Comparison of ENCODE assay signal across 17 cellular contexts in the genomic region with DNA sequence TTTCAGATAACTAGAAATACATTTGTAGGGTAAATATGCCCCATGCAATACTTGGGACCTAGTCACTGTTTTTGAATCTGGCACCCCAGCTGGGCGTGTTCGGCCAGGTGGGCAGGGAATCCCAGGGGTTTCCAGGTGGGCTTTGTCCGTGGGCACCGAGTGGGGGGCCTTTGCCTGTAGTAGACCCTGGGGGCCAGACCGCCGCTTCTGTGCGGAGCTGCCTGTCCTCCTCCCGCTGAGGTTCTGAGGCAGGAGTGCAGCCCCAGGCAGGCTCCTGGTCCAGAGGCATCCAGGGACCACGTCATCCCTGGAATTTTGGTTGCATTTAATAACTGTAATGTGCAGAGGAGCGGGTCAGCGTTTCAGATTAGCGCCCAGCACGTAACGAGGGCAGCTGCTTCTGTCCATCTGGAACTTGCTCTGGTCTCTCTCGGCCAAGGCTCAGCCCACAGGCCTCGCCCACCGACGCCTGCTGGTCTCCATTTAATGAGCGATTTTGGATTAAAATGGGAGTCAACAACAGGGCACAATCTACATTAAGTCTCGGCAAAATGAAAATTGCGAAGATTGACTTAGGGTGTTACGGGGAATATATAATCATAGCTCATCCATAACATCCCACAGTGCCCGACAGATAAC. TPM values are rescaled to one million over a fixed set of nuclear protein-coding genes. Genes with fewer than 3 reads are reported as not detected.
A peak's percentile ranks its signal among the peaks of the same experiment; 100 is the strongest.
DNase-seq lines count a peak whose midpoint lies in the region; ATAC-seq and TF ChIP-seq lines count a peak whose summit lies in the region.
"Had no signal": no experiment of that assay in that cellular context is flagged by ENCODE, and none has a peak within 500 bp of the region (broad histone marks: within the 10 kb centered on the region; RNA-seq: fewer than 3 reads in every experiment).

No MANE protein-coding gene starts in this region.

- H3K27me3 ChIP-seq in endodermal cell (ENCODE audit: control insufficient read depth, insufficient read depth, low read length, poor library complexity, severe bottlenecking) = peaks cover 19% of the 10 kb centered on the region

- intact Hi-C loops in left ventricle myocardium superior (cut with micrococcal nuclease) = no loop called here
- intact Hi-C loops in cardiac septum (cut with DNase I) = no loop called here

- no peaks in the 10 kb centered on the region for H3K36me3 ChIP-seq in endodermal cell (ENCODE audit: control insufficient read depth, insufficient read depth, low read length)
- H3K36me3 ChIP-seq: BLaER1 treated with 17β-estradiol and CSF1 and Interleukin-3, amounts not matched to agents 10 nM and 100 nM had no signal

- ATAC-seq in left ventricle myocardium superior = no peak
- ATAC-seq: GM12878, HCT116 had no signal

- peak overlapping the region; percentile 21 for H3K27ac ChIP-seq in endodermal cell (ENCODE audit: low read depth, low read length)
- H3K27ac ChIP-seq: BLaER1 treated with 17β-estradiol and CSF1 and Interleukin-3, amounts not matched to agents 10 nM and 100 nM; GM23248 had no signal

- no peak for TF ChIP-seq CTCF in endodermal cell (conservative IDR thresholded peaks at IDR 0.05)

- no peak overlapping the region for H3K27ac Mint-ChIP-seq in endodermal cell
- H3K27ac Mint-ChIP-seq in activated naive CD8-positive, alpha-beta T cell treated with anti-CD3 and anti-CD28 coated beads for 36 hours = no peak overlapping the region
- H3K27ac Mint-ChIP-seq: CD4-positive, CD25-positive, alpha-beta regulatory T cell had no signal

- no peak overlapping the region for H3K9ac ChIP-seq in endodermal cell (ENCODE audit: extremely low read depth, low read length, poor library complexity, severe bottlenecking)
- H3K9ac ChIP-seq: BLaER1 treated with 17β-estradiol and CSF1 and Interleukin-3, amounts not matched to agents 10 nM and 100 nM; GM23248 had no signal

- no peaks in the 10 kb centered on the region for H3K9me3 ChIP-seq in endodermal cell (ENCODE audit: control insufficient read depth, low read length)
- H3K9me3 ChIP-seq: BLaER1 treated with 17β-estradiol and CSF1 and Interleukin-3, amounts not matched to agents 10 nM and 100 nM had no signal

- H3K4me3 Mint-ChIP-seq in endodermal cell = no peak overlapping the region
- H3K4me3 Mint-ChIP-seq in activated naive CD8-positive, alpha-beta T cell treated with anti-CD3 and anti-CD28 coated beads for 36 hours = no peak overlapping the region
- H3K4me3 Mint-ChIP-seq: CD4-positive, CD25-positive, alpha-beta regulatory T cell had no signal

- WGBS in endodermal cell (ENCODE audit: insufficient coverage in 1 of 2, insufficient read length in 1 of 2), 2 experiments = 92 to 95% methylated on average over 14 to 23 of the region's 23 CpGs

- no peaks in the 10 kb centered on the region for H3K36me3 Mint-ChIP-seq in endodermal cell (ENCODE audit: low read depth)
- H3K36me3 Mint-ChIP-seq in activated naive CD8-positive, alpha-beta T cell treated with anti-CD3 and anti-CD28 coated beads for 36 hours = no peaks in the 10 kb centered on the region
- H3K36me3 Mint-ChIP-seq: CD4-positive, CD25-positive, alpha-beta regulatory T cell had no signal

- no peaks in the 10 kb centered on the region for H3K4me1 Mint-ChIP-seq in endodermal cell
- H3K4me1 Mint-ChIP-seq in activated naive CD8-positive, alpha-beta T cell treated with anti-CD3 and anti-CD28 coated beads for 36 hours = peaks cover 2% of the 10 kb centered on the region

- no peaks in the 10 kb centered on the region for H3K4me1 ChIP-seq in endodermal cell (ENCODE audit: control insufficient read depth, insufficient read depth, low read length)

- no peak overlapping the region for H3K4me3 ChIP-seq in endodermal cell (ENCODE audit: low read length)
- H3K4me3 ChIP-seq: BLaER1 treated with 17β-estradiol and CSF1 and Interleukin-3, amounts not matched to agents 10 nM and 100 nM; GM12878; GM23248 had no signal

- peaks cover 8% of the 10 kb centered on the region for H3K27me3 Mint-ChIP-seq in endodermal cell (ENCODE audit: insufficient read depth)
- H3K27me3 Mint-ChIP-seq in activated naive CD8-positive, alpha-beta T cell treated with anti-CD3 and anti-CD28 coated beads for 36 hours = peaks cover 24% of the 10 kb centered on the region

- H3K9me3 Mint-ChIP-seq in endodermal cell = no peaks in the 10 kb centered on the region
- H3K9me3 Mint-ChIP-seq in activated naive CD8-positive, alpha-beta T cell treated with anti-CD3 and anti-CD28 coated beads for 36 hours = no peaks in the 10 kb centered on the region
- H3K9me3 Mint-ChIP-seq: CD4-positive, CD25-positive, alpha-beta regulatory T cell had no signal

- DNase-seq in left ventricle myocardium superior (peak; percentile 13), cardiac septum (ENCODE audit: low spot score) (no peak), NCI-H524 (lab: John Stamatoyannopoulos, UW) (peak; percentile 61 to 81), endodermal cell (no peak), retina (peak; percentile 66), SHP77 (lab: John Stamatoyannopoulos, UW) (no peak), NCI-H345 treated with DMSO at 0.1 percent for 48 hours (lab: John Stamatoyannopoulos, UW; ENCODE audit: unreplicated experiment) (no peak)
- no peak for DNase-seq in activated naive CD8-positive, alpha-beta T cell treated with anti-CD3 and anti-CD28 coated beads for 36 hours
- DNase-seq: 8988T; Calu3; CD4-positive, CD25-positive, alpha-beta regulatory T cell; DMS79; GM23248 had no signal

RNA-seq across cellular contexts. Expression of a gene that starts 12.8 kb away (rescaled TPM):
- total RNA-seq in left ventricle myocardium superior (not detected), cardiac septum (not detected), endodermal cell (not detected)
- polyA plus RNA-seq in endodermal cell (2013, experiment 1 of 2) = 1.2 TPM
- 0.46 TPM for polyA plus RNA-seq in endodermal cell (2013, experiment 2 of 2)
- not detected for total RNA-seq in activated naive CD8-positive, alpha-beta T cell treated with anti-CD3 and anti-CD28 coated beads for 36 hours
- total RNA-seq: Calu3; CD4-positive, CD25-positive, alpha-beta regulatory T cell; G401; GM23248 had no signal
- polyA plus RNA-seq: CD4-positive, CD25-positive, alpha-beta regulatory T cell; GM23248 had no signal

RNA-seq across cellular contexts. Expression of a gene that starts 41.5 kb away (rescaled TPM):
- 1.5 TPM for total RNA-seq in left ventricle myocardium superior
- 1.7 TPM for total RNA-seq in cardiac septum
- total RNA-seq in endodermal cell = 10 to 100 TPM in 1 of 2 donors, 1 to 10 TPM in 1; 8.9 to 10.2 TPM
- polyA plus RNA-seq in endodermal cell (2013, experiment 1 of 2) = 3.2 TPM
- 3.4 TPM for polyA plus RNA-seq in endodermal cell (2013, experiment 2 of 2)
- total RNA-seq in activated naive CD8-positive, alpha-beta T cell treated with anti-CD3 and anti-CD28 coated beads for 36 hours = 10 to 100 TPM; 49.7 to 52.1 TPM

RNA-seq across cellular contexts. Expression of a gene that starts 56.0 kb away (rescaled TPM):
- total RNA-seq in left ventricle myocardium superior (16.1 TPM), cardiac septum (16.4 TPM), endodermal cell (10 to 100 TPM; 51.5 to 52.1 TPM)
- polyA plus RNA-seq in endodermal cell (2013, experiment 1 of 2) = 47.3 TPM
- 41.8 TPM for polyA plus RNA-seq in endodermal cell (2013, experiment 2 of 2)
- total RNA-seq in activated naive CD8-positive, alpha-beta T cell treated with anti-CD3 and anti-CD28 coated beads for 36 hours = 10 to 100 TPM; 47.6 to 48.5 TPM

Comparison
In these comparisons a context has a peak if more than half of its experiments do, and no peak if none do; other contexts are left out.
1. DNase-seq: peak in left ventricle myocardium superior (single experiment), NCI-H524 (2 of 2) and retina (single experiment); none in cardiac septum (single experiment), endodermal cell (single experiment), SHP77 (0 of 2), activated naive CD8-positive, alpha-beta T cell treated with anti-CD3 and anti-CD28 coated beads for 36 hours (single experiment) and NCI-H345 treated with DMSO at 0.1 percent for 48 hours (single experiment).
2. RNA of a gene that starts 41.5 kb away (total RNA-seq): 49.7 to 52.1 TPM in activated naive CD8-positive, alpha-beta T cell treated with anti-CD3 and anti-CD28 coated beads for 36 hours; 8.9 to 10.2 TPM in endodermal cell, 1.7 TPM in cardiac septum (single experiment) and 1.5 TPM in left ventricle myocardium superior (single experiment); every median in the first group is over 4 times any median in the second.